Comparison of ENCODE assay signal across 1 cellular context in the genomic region with DNA sequence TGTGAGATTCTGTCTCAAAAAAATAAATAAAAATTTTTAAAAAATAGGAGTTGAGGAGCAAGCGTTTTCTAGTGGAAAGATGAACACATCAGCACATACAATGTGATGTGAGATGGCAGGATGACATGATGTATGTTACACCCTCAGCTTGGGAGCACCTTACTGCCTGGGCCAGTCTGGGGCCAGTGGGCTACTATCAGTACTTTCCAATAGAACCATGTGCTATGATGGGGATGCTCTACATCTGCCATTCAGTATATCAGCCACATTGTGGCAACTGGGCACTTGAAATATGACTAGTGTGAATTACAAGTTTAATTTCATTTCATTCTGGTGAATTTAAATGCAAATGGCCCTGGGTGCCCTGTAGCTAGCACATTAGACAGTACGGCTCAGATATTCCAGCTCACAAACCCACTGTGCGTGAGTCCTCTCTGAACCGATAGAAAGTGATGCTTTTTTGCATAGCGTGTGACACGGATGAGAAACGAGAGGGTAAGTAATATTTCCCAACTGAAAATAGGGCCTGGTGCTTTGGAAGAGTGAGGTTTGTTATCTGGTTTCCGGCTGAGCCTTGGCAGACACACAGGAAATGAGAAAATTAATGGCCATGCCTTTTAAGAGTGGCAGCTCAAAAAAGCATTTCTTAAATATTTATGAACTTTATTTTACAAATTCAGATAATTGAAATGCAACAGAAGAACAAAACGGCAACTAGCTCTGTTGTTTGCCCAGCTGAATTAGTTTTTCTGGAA.
TF ChIP-seq lines count a peak whose summit lies in the region.

No MANE protein-coding gene starts in this region.

TF ChIP-seq in K562, 482 proteins besides CTCF, POLR2A, EP300 and RAD21 (continued from another document and continues in another):
- TF ChIP-seq, protein P1, sequence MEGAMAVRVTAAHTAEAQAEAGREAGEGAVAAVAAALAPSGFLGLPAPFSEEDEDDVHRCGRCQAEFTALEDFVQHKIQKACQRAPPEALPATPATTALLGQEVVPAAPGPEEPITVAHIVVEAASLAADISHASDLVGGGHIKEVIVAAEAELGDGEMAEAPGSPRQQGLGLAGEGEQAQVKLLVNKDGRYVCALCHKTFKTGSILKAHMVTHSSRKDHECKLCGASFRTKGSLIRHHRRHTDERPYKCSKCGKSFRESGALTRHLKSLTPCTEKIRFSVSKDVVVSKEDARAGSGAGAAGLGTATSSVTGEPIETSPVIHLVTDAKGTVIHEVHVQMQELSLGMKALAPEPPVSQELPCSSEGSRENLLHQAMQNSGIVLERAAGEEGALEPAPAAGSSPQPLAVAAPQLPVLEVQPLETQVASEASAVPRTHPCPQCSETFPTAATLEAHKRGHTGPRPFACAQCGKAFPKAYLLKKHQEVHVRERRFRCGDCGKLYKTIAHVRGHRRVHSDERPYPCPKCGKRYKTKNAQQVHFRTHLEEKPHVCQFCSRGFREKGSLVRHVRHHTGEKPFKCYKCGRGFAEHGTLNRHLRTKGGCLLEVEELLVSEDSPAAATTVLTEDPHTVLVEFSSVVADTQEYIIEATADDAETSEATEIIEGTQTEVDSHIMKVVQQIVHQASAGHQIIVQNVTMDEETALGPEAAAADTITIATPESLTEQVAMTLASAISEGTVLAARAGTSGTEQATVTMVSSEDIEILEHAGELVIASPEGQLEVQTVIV (CRISPR knock-in tag; IDR thresholded peaks at IDR 0.05; ENCODE audit: borderline replicate concordance): no peak
- TF ChIP-seq YY1 (IDR thresholded peaks at IDR 0.05; ENCODE audit: borderline replicate concordance in 1 of 3, control insufficient read depth in 1 of 3, extremely low read depth in 1 of 3, insufficient read depth in 3 of 3, insufficient read length in 1 of 3, insufficient replicate concordance in 2 of 3, low read depth in 1 of 3, low read length in 2 of 3) (no peak), KLF10 (CRISPR knock-in tag; IDR thresholded peaks at IDR 0.05) (no peak), CTBP1 (IDR thresholded peaks at IDR 0.05; ENCODE audit: borderline replicate concordance) (no peak), NR2C2 (CRISPR knock-in tag; IDR thresholded peaks at IDR 0.05) (no peak), NR2C2 (tag; IDR thresholded peaks at IDR 0.05) (peak; percentile 37; the same call in 1 of the 2 replicates), CXXC5 (CRISPR knock-in tag; IDR thresholded peaks at IDR 0.05) (0 out of 2 replicates have a peak, but pooled peaks have one; percentile 7), RFX7 (CRISPR knock-in tag; IDR thresholded peaks at IDR 0.05) (no peak), DDX20 (tag; IDR thresholded peaks at IDR 0.05; ENCODE audit: low read depth) (no peak), NFIC (IDR thresholded peaks at IDR 0.05) (no peak), ZFP1 (CRISPR knock-in tag; IDR thresholded peaks at IDR 0.05) (no peak), FOXP1 (CRISPR knock-in tag; IDR thresholded peaks at IDR 0.05) (no peak), ZC3H4 (CRISPR knock-in tag; IDR thresholded peaks at IDR 0.05; ENCODE audit: borderline replicate concordance) (no peak), MXI1 (IDR thresholded peaks at IDR 0.05; ENCODE audit: low read depth, low read length) (no peak), HEY1 (CRISPR knock-in tag; IDR thresholded peaks at IDR 0.05; ENCODE audit: borderline replicate concordance) (0 out of 2 replicates have a peak, but pooled peaks have one; percentile 30), IFI16 (CRISPR knock-in tag; IDR thresholded peaks at IDR 0.05) (no peak), TEAD1 (CRISPR knock-in tag; IDR thresholded peaks at IDR 0.05) (no peak), HMGN3 (IDR thresholded peaks at IDR 0.05; ENCODE audit: borderline replicate concordance, extremely low read depth, insufficient read length, low read depth, low read length) (no peak), EZH2 (IDR thresholded peaks at IDR 0.05; ENCODE audit: borderline replicate concordance, low read depth, low read length) (no peak), SRF (CRISPR knock-in tag; IDR thresholded peaks at IDR 0.05) (no peak), CBX3 (IDR thresholded peaks at IDR 0.05; ENCODE audit: borderline replicate concordance in 1 of 2, low read length in 2 of 2) (no peak), MCM7 (IDR thresholded peaks at IDR 0.05) (no peak), BRD4 (IDR thresholded peaks at IDR 0.05) (no peak), GABPA (tag; conservative IDR thresholded peaks at IDR 0.05; ENCODE audit: low read depth) (peak; percentile 79), MYBL2 (IDR thresholded peaks at IDR 0.05; ENCODE audit: low read depth) (no peak), MYBL2 (CRISPR knock-in tag; IDR thresholded peaks at IDR 0.05; ENCODE audit: borderline replicate concordance) (no peak), MEF2A (IDR thresholded peaks at IDR 0.05; ENCODE audit: control insufficient read depth, low read depth, low read length) (no peak), MTA1 (IDR thresholded peaks at IDR 0.05; ENCODE audit: borderline replicate concordance) (no peak), SMC3 (conservative IDR thresholded peaks at IDR 0.05; ENCODE audit: insufficient read depth, low read depth, low read length) (no peak), RBM15 (IDR thresholded peaks at IDR 0.05; ENCODE audit: insufficient read depth, low read length) (no peak), NELFE (IDR thresholded peaks at IDR 0.05; ENCODE audit: insufficient read depth, insufficient read length) (no peak), MEIS2 (IDR thresholded peaks at IDR 0.05; ENCODE audit: partially characterized antibody) (peak; percentile 17)
- TF ChIP-seq, protein P2, sequence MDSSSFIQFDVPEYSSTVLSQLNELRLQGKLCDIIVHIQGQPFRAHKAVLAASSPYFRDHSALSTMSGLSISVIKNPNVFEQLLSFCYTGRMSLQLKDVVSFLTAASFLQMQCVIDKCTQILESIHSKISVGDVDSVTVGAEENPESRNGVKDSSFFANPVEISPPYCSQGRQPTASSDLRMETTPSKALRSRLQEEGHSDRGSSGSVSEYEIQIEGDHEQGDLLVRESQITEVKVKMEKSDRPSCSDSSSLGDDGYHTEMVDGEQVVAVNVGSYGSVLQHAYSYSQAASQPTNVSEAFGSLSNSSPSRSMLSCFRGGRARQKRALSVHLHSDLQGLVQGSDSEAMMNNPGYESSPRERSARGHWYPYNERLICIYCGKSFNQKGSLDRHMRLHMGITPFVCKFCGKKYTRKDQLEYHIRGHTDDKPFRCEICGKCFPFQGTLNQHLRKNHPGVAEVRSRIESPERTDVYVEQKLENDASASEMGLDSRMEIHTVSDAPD (CRISPR knock-in tag; IDR thresholded peaks at IDR 0.05): no peak
- TF ChIP-seq, protein P3, sequence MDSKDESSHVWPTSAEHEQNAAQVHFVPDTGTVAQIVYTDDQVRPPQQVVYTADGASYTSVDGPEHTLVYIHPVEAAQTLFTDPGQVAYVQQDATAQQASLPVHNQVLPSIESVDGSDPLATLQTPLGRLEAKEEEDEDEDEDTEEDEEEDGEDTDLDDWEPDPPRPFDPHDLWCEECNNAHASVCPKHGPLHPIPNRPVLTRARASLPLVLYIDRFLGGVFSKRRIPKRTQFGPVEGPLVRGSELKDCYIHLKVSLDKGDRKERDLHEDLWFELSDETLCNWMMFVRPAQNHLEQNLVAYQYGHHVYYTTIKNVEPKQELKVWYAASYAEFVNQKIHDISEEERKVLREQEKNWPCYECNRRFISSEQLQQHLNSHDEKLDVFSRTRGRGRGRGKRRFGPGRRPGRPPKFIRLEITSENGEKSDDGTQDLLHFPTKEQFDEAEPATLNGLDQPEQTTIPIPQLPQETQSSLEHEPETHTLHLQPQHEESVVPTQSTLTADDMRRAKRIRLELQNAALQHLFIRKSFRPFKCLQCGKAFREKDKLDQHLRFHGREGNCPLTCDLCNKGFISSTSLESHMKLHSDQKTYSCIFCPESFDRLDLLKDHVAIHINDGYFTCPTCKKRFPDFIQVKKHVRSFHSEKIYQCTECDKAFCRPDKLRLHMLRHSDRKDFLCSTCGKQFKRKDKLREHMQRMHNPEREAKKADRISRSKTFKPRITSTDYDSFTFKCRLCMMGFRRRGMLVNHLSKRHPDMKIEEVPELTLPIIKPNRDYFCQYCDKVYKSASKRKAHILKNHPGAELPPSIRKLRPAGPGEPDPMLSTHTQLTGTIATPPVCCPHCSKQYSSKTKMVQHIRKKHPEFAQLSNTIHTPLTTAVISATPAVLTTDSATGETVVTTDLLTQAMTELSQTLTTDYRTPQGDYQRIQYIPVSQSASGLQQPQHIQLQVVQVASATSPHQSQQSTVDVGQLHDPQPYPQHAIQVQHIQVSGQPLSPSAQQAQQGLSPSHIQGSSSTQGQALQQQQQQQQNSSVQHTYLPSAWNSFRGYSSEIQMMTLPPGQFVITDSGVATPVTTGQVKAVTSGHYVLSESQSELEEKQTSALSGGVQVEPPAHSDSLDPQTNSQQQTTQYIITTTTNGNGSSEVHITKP (IDR thresholded peaks at IDR 0.05; ENCODE audit: partially characterized antibody): no peak
- TF ChIP-seq, protein P4, sequence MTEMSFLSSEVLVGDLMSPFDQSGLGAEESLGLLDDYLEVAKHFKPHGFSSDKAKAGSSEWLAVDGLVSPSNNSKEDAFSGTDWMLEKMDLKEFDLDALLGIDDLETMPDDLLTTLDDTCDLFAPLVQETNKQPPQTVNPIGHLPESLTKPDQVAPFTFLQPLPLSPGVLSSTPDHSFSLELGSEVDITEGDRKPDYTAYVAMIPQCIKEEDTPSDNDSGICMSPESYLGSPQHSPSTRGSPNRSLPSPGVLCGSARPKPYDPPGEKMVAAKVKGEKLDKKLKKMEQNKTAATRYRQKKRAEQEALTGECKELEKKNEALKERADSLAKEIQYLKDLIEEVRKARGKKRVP (CRISPR knock-in tag; IDR thresholded peaks at IDR 0.05): no peak
- TF ChIP-seq, protein P5, sequence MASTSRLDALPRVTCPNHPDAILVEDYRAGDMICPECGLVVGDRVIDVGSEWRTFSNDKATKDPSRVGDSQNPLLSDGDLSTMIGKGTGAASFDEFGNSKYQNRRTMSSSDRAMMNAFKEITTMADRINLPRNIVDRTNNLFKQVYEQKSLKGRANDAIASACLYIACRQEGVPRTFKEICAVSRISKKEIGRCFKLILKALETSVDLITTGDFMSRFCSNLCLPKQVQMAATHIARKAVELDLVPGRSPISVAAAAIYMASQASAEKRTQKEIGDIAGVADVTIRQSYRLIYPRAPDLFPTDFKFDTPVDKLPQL (IDR thresholded peaks at IDR 0.05; ENCODE audit: extremely low read depth, insufficient read length): no peak
- TF ChIP-seq, protein P6, sequence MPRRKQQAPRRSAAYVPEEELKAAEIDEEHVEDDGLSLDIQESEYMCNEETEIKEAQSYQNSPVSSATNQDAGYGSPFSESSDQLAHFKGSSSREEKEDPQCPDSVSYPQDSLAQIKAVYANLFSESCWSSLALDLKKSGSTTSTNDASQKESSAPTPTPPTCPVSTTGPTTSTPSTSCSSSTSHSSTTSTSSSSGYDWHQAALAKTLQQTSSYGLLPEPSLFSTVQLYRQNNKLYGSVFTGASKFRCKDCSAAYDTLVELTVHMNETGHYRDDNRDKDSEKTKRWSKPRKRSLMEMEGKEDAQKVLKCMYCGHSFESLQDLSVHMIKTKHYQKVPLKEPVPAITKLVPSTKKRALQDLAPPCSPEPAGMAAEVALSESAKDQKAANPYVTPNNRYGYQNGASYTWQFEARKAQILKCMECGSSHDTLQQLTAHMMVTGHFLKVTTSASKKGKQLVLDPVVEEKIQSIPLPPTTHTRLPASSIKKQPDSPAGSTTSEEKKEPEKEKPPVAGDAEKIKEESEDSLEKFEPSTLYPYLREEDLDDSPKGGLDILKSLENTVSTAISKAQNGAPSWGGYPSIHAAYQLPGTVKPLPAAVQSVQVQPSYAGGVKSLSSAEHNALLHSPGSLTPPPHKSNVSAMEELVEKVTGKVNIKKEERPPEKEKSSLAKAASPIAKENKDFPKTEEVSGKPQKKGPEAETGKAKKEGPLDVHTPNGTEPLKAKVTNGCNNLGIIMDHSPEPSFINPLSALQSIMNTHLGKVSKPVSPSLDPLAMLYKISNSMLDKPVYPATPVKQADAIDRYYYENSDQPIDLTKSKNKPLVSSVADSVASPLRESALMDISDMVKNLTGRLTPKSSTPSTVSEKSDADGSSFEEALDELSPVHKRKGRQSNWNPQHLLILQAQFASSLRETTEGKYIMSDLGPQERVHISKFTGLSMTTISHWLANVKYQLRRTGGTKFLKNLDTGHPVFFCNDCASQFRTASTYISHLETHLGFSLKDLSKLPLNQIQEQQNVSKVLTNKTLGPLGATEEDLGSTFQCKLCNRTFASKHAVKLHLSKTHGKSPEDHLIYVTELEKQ (CRISPR knock-in tag; IDR thresholded peaks at IDR 0.05): no peak
- TF ChIP-seq, protein P7, sequence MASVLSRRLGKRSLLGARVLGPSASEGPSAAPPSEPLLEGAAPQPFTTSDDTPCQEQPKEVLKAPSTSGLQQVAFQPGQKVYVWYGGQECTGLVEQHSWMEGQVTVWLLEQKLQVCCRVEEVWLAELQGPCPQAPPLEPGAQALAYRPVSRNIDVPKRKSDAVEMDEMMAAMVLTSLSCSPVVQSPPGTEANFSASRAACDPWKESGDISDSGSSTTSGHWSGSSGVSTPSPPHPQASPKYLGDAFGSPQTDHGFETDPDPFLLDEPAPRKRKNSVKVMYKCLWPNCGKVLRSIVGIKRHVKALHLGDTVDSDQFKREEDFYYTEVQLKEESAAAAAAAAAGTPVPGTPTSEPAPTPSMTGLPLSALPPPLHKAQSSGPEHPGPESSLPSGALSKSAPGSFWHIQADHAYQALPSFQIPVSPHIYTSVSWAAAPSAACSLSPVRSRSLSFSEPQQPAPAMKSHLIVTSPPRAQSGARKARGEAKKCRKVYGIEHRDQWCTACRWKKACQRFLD (CRISPR knock-in tag; IDR thresholded peaks at IDR 0.05): no peak
- TF ChIP-seq, protein P8, sequence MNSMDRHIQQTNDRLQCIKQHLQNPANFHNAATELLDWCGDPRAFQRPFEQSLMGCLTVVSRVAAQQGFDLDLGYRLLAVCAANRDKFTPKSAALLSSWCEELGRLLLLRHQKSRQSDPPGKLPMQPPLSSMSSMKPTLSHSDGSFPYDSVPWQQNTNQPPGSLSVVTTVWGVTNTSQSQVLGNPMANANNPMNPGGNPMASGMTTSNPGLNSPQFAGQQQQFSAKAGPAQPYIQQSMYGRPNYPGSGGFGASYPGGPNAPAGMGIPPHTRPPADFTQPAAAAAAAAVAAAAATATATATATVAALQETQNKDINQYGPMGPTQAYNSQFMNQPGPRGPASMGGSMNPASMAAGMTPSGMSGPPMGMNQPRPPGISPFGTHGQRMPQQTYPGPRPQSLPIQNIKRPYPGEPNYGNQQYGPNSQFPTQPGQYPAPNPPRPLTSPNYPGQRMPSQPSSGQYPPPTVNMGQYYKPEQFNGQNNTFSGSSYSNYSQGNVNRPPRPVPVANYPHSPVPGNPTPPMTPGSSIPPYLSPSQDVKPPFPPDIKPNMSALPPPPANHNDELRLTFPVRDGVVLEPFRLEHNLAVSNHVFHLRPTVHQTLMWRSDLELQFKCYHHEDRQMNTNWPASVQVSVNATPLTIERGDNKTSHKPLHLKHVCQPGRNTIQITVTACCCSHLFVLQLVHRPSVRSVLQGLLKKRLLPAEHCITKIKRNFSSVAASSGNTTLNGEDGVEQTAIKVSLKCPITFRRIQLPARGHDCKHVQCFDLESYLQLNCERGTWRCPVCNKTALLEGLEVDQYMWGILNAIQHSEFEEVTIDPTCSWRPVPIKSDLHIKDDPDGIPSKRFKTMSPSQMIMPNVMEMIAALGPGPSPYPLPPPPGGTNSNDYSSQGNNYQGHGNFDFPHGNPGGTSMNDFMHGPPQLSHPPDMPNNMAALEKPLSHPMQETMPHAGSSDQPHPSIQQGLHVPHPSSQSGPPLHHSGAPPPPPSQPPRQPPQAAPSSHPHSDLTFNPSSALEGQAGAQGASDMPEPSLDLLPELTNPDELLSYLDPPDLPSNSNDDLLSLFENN (IDR thresholded peaks at IDR 0.05; ENCODE audit: low read depth in 2 of 2, low read length in 2 of 2): no peak
